Comparison of ENCODE assay signal across 20 cellular contexts in the genomic region with DNA sequence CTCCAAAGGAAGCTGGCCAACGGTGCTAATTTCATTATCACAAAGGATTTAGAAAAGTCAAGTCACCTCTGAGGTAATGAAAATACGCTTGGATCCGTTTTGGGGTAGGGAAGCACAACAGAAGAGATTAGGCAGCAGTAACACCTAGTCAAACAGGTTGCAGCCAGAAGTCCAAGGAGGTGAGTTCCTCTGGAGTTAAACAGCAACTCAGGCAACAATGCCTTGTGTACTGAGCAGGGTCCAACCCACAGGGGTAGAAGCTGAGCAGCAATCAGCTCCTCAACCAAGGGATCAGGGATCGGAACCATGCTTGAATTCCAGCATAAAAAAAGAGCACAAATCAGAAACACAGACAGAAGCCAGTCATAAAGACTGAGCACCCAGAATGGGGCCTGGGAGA.
DNase-seq lines count a peak whose midpoint lies in the region; ATAC-seq and TF ChIP-seq lines count a peak whose summit lies in the region.
"Had no signal": no experiment of that assay in that cellular context is flagged by ENCODE, and none has a peak within 500 bp of the region (broad histone marks: within the 10 kb centered on the region; RNA-seq: fewer than 3 reads in every experiment).

No MANE protein-coding gene starts in this region.

- H2BK15ac ChIP-seq in mesendoderm (replicated peaks; ENCODE audit: low read depth): no peak overlapping the region
- no peak overlapping the region for H2BK15ac ChIP-seq in neuronal stem cell (ENCODE audit: low read length)

- H4K8ac ChIP-seq in mesendoderm (ENCODE audit: low read depth, low read length): no peak overlapping the region
- H4K8ac ChIP-seq in neuronal stem cell (ENCODE audit: low read depth, low read length): no peak overlapping the region

- peaks cover 20 to 34% of the 10 kb centered on the region in 2 donors for H3K27me3 Mint-ChIP-seq in natural killer cell treated with Interleukin-12 subunit alpha and Interleukin-12 subunit beta and Interleukin-15 and Interleukin-18, amount 100 ng/mL, for 72 hours

- H3K56ac ChIP-seq in mesendoderm (ENCODE audit: low read length): peak overlapping the region; percentile 26

- no peak for TF ChIP-seq CTCF in colonic mucosa (IDR thresholded peaks at IDR 0.05)

- peak overlapping the region; percentile 43 for H2AFZ ChIP-seq in neuronal stem cell (ENCODE audit: low read length)
- H2AFZ ChIP-seq: PC-9 had no signal

- H3K36me3 ChIP-seq in colonic mucosa (no peaks in the 10 kb centered on the region), mesendoderm (ENCODE audit: control insufficient read depth, insufficient read depth, low read length) (no peaks in the 10 kb centered on the region), neuronal stem cell (replicated peaks in 1 of 2; ENCODE audit: control insufficient read depth in 2 of 2, insufficient read depth in 2 of 2, low read length in 2 of 2) (no peaks in the 10 kb centered on the region)

- H3K4me3 Mint-ChIP-seq in natural killer cell treated with Interleukin-12 subunit alpha and Interleukin-12 subunit beta and Interleukin-15 and Interleukin-18, amount 100 ng/mL, for 72 hours: no peak overlapping the region
- H3K4me3 Mint-ChIP-seq: CD8-positive, alpha-beta T cell had no signal

- no peak overlapping the region for H3K4me2 ChIP-seq in mesendoderm (ENCODE audit: low read length)
- H3K4me2 ChIP-seq in neuronal stem cell (ENCODE audit: insufficient read depth, low read length, poor library complexity, severe bottlenecking): no peak overlapping the region
- H3K4me2 ChIP-seq: PC-9 had no signal

- H3K4me1 ChIP-seq in colonic mucosa (no peaks in the 10 kb centered on the region), mesendoderm (ENCODE audit: control insufficient read depth, low read depth, low read length) (peaks cover 5% of the 10 kb centered on the region), neuronal stem cell (ENCODE audit: control insufficient read depth in 2 of 2, insufficient read depth in 1 of 2, low read depth in 1 of 2, low read length in 2 of 2) (peaks cover 10 to 23% of the 10 kb centered on the region in 2 donors)

- H4K5ac ChIP-seq in mesendoderm (ENCODE audit: low read length): no peak overlapping the region

- no peak overlapping the region for H3K27ac Mint-ChIP-seq in natural killer cell treated with Interleukin-12 subunit alpha and Interleukin-12 subunit beta and Interleukin-15 and Interleukin-18, amount 100 ng/mL, for 72 hours
- H3K27ac Mint-ChIP-seq: CD8-positive, alpha-beta T cell had no signal

- H3K79me1 ChIP-seq in mesendoderm (ENCODE audit: low read length): no peaks in the 10 kb centered on the region
- no peaks in the 10 kb centered on the region for H3K79me1 ChIP-seq in neuronal stem cell (ENCODE audit: low read depth, low read length)

- H3K9me3 Mint-ChIP-seq in natural killer cell treated with Interleukin-12 subunit alpha and Interleukin-12 subunit beta and Interleukin-15 and Interleukin-18, amount 100 ng/mL, for 72 hours: no peaks in the 10 kb centered on the region
- H3K9me3 Mint-ChIP-seq: CD8-positive, alpha-beta T cell had no signal

- H3K27me3 ChIP-seq in colonic mucosa: no peaks in the 10 kb centered on the region
- no peaks in the 10 kb centered on the region for H3K27me3 ChIP-seq in mesendoderm (ENCODE audit: insufficient read depth, low read length, poor library complexity)
- no peaks in the 10 kb centered on the region for H3K27me3 ChIP-seq in neuronal stem cell (ENCODE audit: control insufficient read depth in 3 of 3, insufficient read depth in 3 of 3, low read depth in 1 of 3, low read length in 3 of 3)

- no peaks in the 10 kb centered on the region for H3K9me3 ChIP-seq in colonic mucosa
- no peaks in the 10 kb centered on the region for H3K9me3 ChIP-seq in neuronal stem cell (replicated peaks in 1 of 2; ENCODE audit: control insufficient read depth in 2 of 2, insufficient read depth in 1 of 2, low read depth in 1 of 2, low read length in 2 of 2)

- no peak overlapping the region for H2BK5ac ChIP-seq in mesendoderm (ENCODE audit: low read length)
- no peak overlapping the region for H2BK5ac ChIP-seq in neuronal stem cell (ENCODE audit: low read length)

- WGBS in mesendoderm (ENCODE audit: extremely low coverage, insufficient coverage, low lambda C conversion rate): no CpG with 5 or more reads among the region's 4 CpGs
- WGBS in neuronal stem cell (ENCODE audit: extremely low coverage in 2 of 2, insufficient read length in 2 of 2, insufficient replicate concordance in 1 of 2), 2 donors: no CpG with 5 or more reads among the region's 4 CpGs

- intact Hi-C loops in colonic mucosa (cut with DNase I): no loop called here

- H3K4ac ChIP-seq in mesendoderm (ENCODE audit: low read depth, low read length) (no peak overlapping the region), neuronal stem cell (ENCODE audit: low read length) (no peak overlapping the region)

- peak; percentile 25 for DNase-seq in DMS53 (lab: John Stamatoyannopoulos, UW)
- no peak for DNase-seq in DMS53 treated with DMSO at 0.1 percent for 48 hours (lab: John Stamatoyannopoulos, UW; ENCODE audit: unreplicated experiment)
- peak; percentile 43 for DNase-seq in colonic mucosa
- peak; percentile 28 for DNase-seq in mesendoderm
- no peak for DNase-seq in neuronal stem cell (ENCODE audit: low spot score)
- no peak for DNase-seq in EL
- no peak for DNase-seq in natural killer cell treated with Interleukin-12 subunit alpha and Interleukin-12 subunit beta and Interleukin-15 and Interleukin-18, amount 100 ng/mL, for 72 hours (ENCODE audit: low spot score)
- DNase-seq: C1 segment of cervical spinal cord; CD8-positive, alpha-beta T cell; HCEC 1CT; KG1; NCI-H1694 treated with DMSO at 0.1 percent for 48 hours; NCI-H2081 treated with DMSO at 0.1 percent for 48 hours; NCI-H446 treated with DMSO at 0.1 percent for 48 hours; NCI-H526 treated with DMSO at 0.1 percent for 48 hours; PC-9; RPMI8226; SHP77 had no signal

- H2BK12ac ChIP-seq in neuronal stem cell (ENCODE audit: low read length): no peak overlapping the region

- H3K18ac ChIP-seq in mesendoderm (ENCODE audit: low read length) (no peak overlapping the region), neuronal stem cell (ENCODE audit: low read length) (no peak overlapping the region)

- no peak for ATAC-seq in GM19455 (IDR thresholded peaks at IDR 0.05; ENCODE audit: unreplicated experiment)
- no peak for ATAC-seq in natural killer cell treated with Interleukin-12 subunit alpha and Interleukin-12 subunit beta and Interleukin-15 and Interleukin-18, amount 100 ng/mL, for 72 hours
- ATAC-seq: CD8-positive, alpha-beta T cell had no signal

- H4K91ac ChIP-seq in neuronal stem cell (ENCODE audit: low read depth, low read length, poor library complexity): no peak overlapping the region

- H3K4me3 ChIP-seq in colonic mucosa (no peak overlapping the region), mesendoderm (ENCODE audit: low read length) (no peak overlapping the region), neuronal stem cell (ENCODE audit: low read length in 2 of 2) (no peak overlapping the region)
- H3K4me3 ChIP-seq: PC-9 had no signal

- no peaks in the 10 kb centered on the region for H3K36me3 Mint-ChIP-seq in natural killer cell treated with Interleukin-12 subunit alpha and Interleukin-12 subunit beta and Interleukin-15 and Interleukin-18, amount 100 ng/mL, for 72 hours
- H3K36me3 Mint-ChIP-seq: CD8-positive, alpha-beta T cell had no signal

- H3K23ac ChIP-seq in mesendoderm (ENCODE audit: low read length) (no peak overlapping the region), neuronal stem cell (ENCODE audit: low read depth, low read length, poor library complexity) (no peak overlapping the region)

- no peaks in the 10 kb centered on the region for H3K4me1 Mint-ChIP-seq in natural killer cell treated with Interleukin-12 subunit alpha and Interleukin-12 subunit beta and Interleukin-15 and Interleukin-18, amount 100 ng/mL, for 72 hours (ENCODE audit: low read depth in 2 of 2)

- no peak overlapping the region for H3K9ac ChIP-seq in colonic mucosa (ENCODE audit: low read depth in 2 of 2, low read length in 2 of 2)
- H3K9ac ChIP-seq in mesendoderm (ENCODE audit: low read length): no peak overlapping the region
- H3K9ac ChIP-seq in neuronal stem cell (ENCODE audit: low read depth, low read length, poor library complexity): no peak overlapping the region

- no peak overlapping the region for H3K14ac ChIP-seq in neuronal stem cell (ENCODE audit: low read length)

- H3K27ac ChIP-seq in colonic mucosa (peak overlapping the region; percentile 31), mesendoderm (ENCODE audit: low read depth, low read length) (no peak overlapping the region), neuronal stem cell (replicated peaks; ENCODE audit: low read length) (peak overlapping the region; percentile 53)
- H3K27ac ChIP-seq: HL-60, PC-9 had no signal

- no peaks in the 10 kb centered on the region for H3K79me2 ChIP-seq in mesendoderm (ENCODE audit: control insufficient read depth, insufficient read depth, low read length)

- H2BK120ac ChIP-seq in mesendoderm (ENCODE audit: low read depth, low read length) (no peak overlapping the region), neuronal stem cell (ENCODE audit: low read depth, low read length) (no peak overlapping the region)

- H2AK5ac ChIP-seq in mesendoderm (ENCODE audit: low read length) (no peak overlapping the region), neuronal stem cell (ENCODE audit: low read depth, low read length) (no peak overlapping the region)

Comparison
In these comparisons a context has a peak if more than half of its experiments do, and no peak if none do; other contexts are left out.
1. DNase-seq: peak in DMS53 (single experiment), colonic mucosa (single experiment) and mesendoderm (single experiment); none in DMS53 treated with DMSO at 0.1 percent for 48 hours (single experiment), neuronal stem cell (single experiment), EL (single experiment) and natural killer cell treated with Interleukin-12 subunit alpha and Interleukin-12 subunit beta and Interleukin-15 and Interleukin-18, amount 100 ng/mL, for 72 hours (single experiment).